In the genomic region with DNA sequence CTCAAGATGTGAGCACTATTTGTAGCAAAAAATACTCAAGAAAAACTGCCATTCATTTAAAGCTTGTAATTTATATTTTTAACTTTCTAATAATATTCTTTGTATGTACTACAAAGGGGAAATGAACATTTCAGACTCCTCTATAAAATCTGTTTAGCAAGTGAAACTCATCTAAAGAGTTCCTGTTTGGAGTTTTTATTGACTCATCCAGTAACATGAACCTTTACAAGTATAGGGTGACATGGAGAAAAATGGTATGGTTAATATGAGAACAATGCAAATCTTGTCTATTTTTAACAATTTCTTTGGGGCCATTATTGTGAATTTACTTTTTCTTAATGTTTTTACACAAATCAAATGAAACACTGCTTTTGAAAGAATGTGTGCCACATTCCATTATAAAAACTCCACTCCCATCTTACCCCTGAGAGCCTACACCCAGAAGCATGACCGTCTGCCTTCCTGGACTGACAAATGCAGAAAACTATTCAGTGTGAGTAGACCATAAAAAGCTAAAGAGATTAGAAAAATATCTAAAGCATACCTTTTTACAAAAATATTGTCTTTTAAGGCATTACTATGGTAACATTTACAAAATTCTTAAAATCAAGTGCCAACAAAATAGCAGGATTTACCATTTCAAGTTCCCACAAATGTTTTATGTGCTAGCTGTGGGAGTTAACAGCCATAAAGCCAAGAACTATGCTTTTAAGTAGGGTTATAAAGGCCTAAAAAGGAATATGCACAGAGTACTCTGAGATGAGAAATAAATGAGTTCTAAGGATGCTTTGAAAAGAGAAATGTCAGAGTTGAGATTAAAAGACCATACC, we compare ENCODE assay signal across 10 cellular contexts.
DNase-seq lines count a peak whose midpoint lies in the region; ATAC-seq and TF ChIP-seq lines count a peak whose summit lies in the region.
"Had no signal": no experiment of that assay in that cellular context is flagged by ENCODE, and none has a peak within 500 bp of the region (broad histone marks: within the 10 kb centered on the region; RNA-seq: fewer than 3 reads in every experiment).

No MANE protein-coding gene starts in this region.

- CTCF ChIA-PET in PC-9 (lab: Charles Lee): no interaction called here

- no TSS peak for BruUV-seq in PC-9 (replicated peaks; lab: Mats Ljungman, UMichigan)

- H3F3A ChIP-seq in PC-9 (ENCODE audit: insufficient read depth, low read depth): no peaks in the 10 kb centered on the region

- no peak overlapping the region for H2AFZ ChIP-seq in PC-9

- intact Hi-C loops in PC-9 (cut with micrococcal nuclease; ENCODE audit: unreplicated experiment): no loop called here

- DNase-seq in NOMO-1 treated with dmso at 0.1 percent for 144 hours (lab: John Stamatoyannopoulos, UW; ENCODE audit: unreplicated experiment) (peak; percentile 13), osteocyte (ENCODE audit: extremely low spot score, unreplicated experiment) (no peak), NCI-H446 treated with DMSO at 0.1 percent for 48 hours (lab: John Stamatoyannopoulos, UW) (no peak), PC-9 (no peak), SK-N-DZ (ENCODE audit: low spot score) (no peak), NCI-H774 (lab: John Stamatoyannopoulos, UW) (no peak)
- DNase-seq: activated naive CD8-positive, alpha-beta T cell treated with anti-CD3 and anti-CD28 coated beads, Interleukin-2, amount 10 ng/mL, durations not matched to agents 7 days and 5 days had no signal

- ATAC-seq in GM18870 (IDR thresholded peaks at IDR 0.05; ENCODE audit: unreplicated experiment): peak; percentile 90
- peak; percentile 84 for ATAC-seq in HG02642 (IDR thresholded peaks at IDR 0.05; ENCODE audit: poor library complexity, unreplicated experiment)

- TF ChIP-seq CTCF in osteocyte (IDR thresholded peaks at IDR 0.05) (no peak), PC-9 (conservative IDR thresholded peaks at IDR 0.05) (no peak)

- H3K27ac Mint-ChIP-seq in osteocyte (ENCODE audit: unreplicated experiment): peak overlapping the region; percentile 49
- H3K27ac Mint-ChIP-seq: activated naive CD8-positive, alpha-beta T cell treated with anti-CD3 and anti-CD28 coated beads, Interleukin-2, amount 10 ng/mL, durations not matched to agents 7 days and 5 days; T-helper 2 cell treated with Interferon-gamma antibody and Interleukin-4, amounts not matched to agents 5 μg/mL and 100 μg/mL, for 36 hours had no signal

- H3K36me3 ChIP-seq in PC-9 (ENCODE audit: low read depth): no peaks in the 10 kb centered on the region

- H3K4me2 ChIP-seq in PC-9: no peak overlapping the region

- peaks cover 22% of the 10 kb centered on the region for H3K4me1 Mint-ChIP-seq in osteocyte (ENCODE audit: unreplicated experiment)
- H3K4me1 Mint-ChIP-seq: activated naive CD8-positive, alpha-beta T cell treated with anti-CD3 and anti-CD28 coated beads, Interleukin-2, amount 10 ng/mL, durations not matched to agents 7 days and 5 days had no signal

- no peak overlapping the region for H3K27ac ChIP-seq in PC-9

- H4K20me1 ChIP-seq in PC-9 (ENCODE audit: insufficient read depth): no peaks in the 10 kb centered on the region

- H3K36me3 Mint-ChIP-seq in osteocyte (ENCODE audit: unreplicated experiment): no peaks in the 10 kb centered on the region
- H3K36me3 Mint-ChIP-seq: activated naive CD8-positive, alpha-beta T cell treated with anti-CD3 and anti-CD28 coated beads, Interleukin-2, amount 10 ng/mL, durations not matched to agents 7 days and 5 days had no signal

- no peaks in the 10 kb centered on the region for H3K9me3 ChIP-seq in PC-9 (ENCODE audit: insufficient read depth, low read depth)

- no peaks in the 10 kb centered on the region for H3K79me2 ChIP-seq in PC-9 (ENCODE audit: low read depth)

- POLR2A ChIA-PET in PC-9 (lab: Charles Lee; ENCODE audit: unreplicated experiment): no interaction called here

- H3K27me3 ChIP-seq in PC-9 (ENCODE audit: insufficient read depth, low read depth): no peaks in the 10 kb centered on the region

- no peaks in the 10 kb centered on the region for H3K4me1 ChIP-seq in PC-9 (replicated peaks; ENCODE audit: insufficient read depth)

- no peaks in the 10 kb centered on the region for H3K9me3 Mint-ChIP-seq in osteocyte (ENCODE audit: unreplicated experiment)
- H3K9me3 Mint-ChIP-seq: activated naive CD8-positive, alpha-beta T cell treated with anti-CD3 and anti-CD28 coated beads, Interleukin-2, amount 10 ng/mL, durations not matched to agents 7 days and 5 days; T-helper 2 cell treated with Interferon-gamma antibody and Interleukin-4, amounts not matched to agents 5 μg/mL and 100 μg/mL, for 36 hours had no signal

- H3K27me3 Mint-ChIP-seq in osteocyte (ENCODE audit: unreplicated experiment): no peaks in the 10 kb centered on the region

- H3K4me3 ChIP-seq in PC-9: no peak overlapping the region

- no peak overlapping the region for H3K4me3 Mint-ChIP-seq in osteocyte (ENCODE audit: unreplicated experiment)
- H3K4me3 Mint-ChIP-seq: activated naive CD8-positive, alpha-beta T cell treated with anti-CD3 and anti-CD28 coated beads, Interleukin-2, amount 10 ng/mL, durations not matched to agents 7 days and 5 days; T-helper 2 cell treated with Interferon-gamma antibody and Interleukin-4, amounts not matched to agents 5 μg/mL and 100 μg/mL, for 36 hours had no signal

- H3K9me2 ChIP-seq in PC-9 (ENCODE audit: insufficient read depth): no peaks in the 10 kb centered on the region
